ENCODE assay signal across 21 cellular contexts in the genomic region with DNA sequence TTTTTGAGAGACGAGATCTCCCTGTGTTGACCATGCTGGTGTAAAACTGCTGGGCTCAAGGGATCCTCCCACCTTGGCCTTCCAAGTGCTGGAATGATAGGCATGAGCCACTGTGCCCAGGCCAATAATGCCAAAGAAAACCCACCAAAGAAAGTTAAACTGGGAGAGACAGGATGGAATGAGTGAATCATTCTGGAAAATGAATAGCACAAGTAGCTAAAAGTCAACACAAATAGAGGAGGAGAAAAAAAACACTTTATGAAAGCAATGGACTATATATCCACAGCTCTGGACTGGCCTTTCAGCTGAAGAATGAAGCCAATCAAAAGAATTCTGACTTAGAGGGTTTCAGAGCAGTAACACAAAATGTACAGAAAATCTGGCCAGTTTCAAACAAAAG. TPM values are rescaled to one million over a fixed set of nuclear protein-coding genes. Genes with fewer than 3 reads are reported as not detected.
DNase-seq lines count a peak whose midpoint lies in the region; ATAC-seq and TF ChIP-seq lines count a peak whose summit lies in the region.
"Had no signal": no experiment of that assay in that cellular context is flagged by ENCODE, and none has a peak within 500 bp of the region (broad histone marks: within the 10 kb centered on the region; RNA-seq: fewer than 3 reads in every experiment).

No MANE protein-coding gene starts in this region.

- H3K27me3 Mint-ChIP-seq in WTC11 (ENCODE audit: low read depth) (no peaks in the 10 kb centered on the region), osteocyte (ENCODE audit: unreplicated experiment) (no peaks in the 10 kb centered on the region)
- H3K27me3 Mint-ChIP-seq: activated naive CD4-positive, alpha-beta T cell treated with anti-CD3 and anti-CD28 coated beads, Interleukin-2, amount 10 ng/mL, durations not matched to agents 7 days and 5 days had no signal

- ATAC-seq in WTC11 = no peak
- no peak for ATAC-seq in HG03460 (IDR thresholded peaks at IDR 0.05; ENCODE audit: unreplicated experiment)
- ATAC-seq: left lung, mucosa of descending colon had no signal

- H3K27ac Mint-ChIP-seq in WTC11 (peak overlapping the region; percentile 71; the same call in 1 of the 2 replicates), osteocyte (ENCODE audit: unreplicated experiment) (peak overlapping the region; percentile 68)
- H3K27ac Mint-ChIP-seq: activated naive CD4-positive, alpha-beta T cell treated with anti-CD3 and anti-CD28 coated beads, Interleukin-2, amount 10 ng/mL, durations not matched to agents 7 days and 5 days had no signal

- CTCF ChIA-PET in WTC11 (lab: Charles Lee) = no interaction called here

- POLR2A ChIA-PET in WTC11 (lab: Charles Lee) = no interaction called here

- H3K36me3 Mint-ChIP-seq in WTC11 (peaks cover 53% of the 10 kb centered on the region), osteocyte (ENCODE audit: unreplicated experiment) (peaks cover 51% of the 10 kb centered on the region)

- H3K4me3 Mint-ChIP-seq in WTC11 (no peak overlapping the region), osteocyte (ENCODE audit: unreplicated experiment) (no peak overlapping the region)
- H3K4me3 Mint-ChIP-seq: activated naive CD4-positive, alpha-beta T cell treated with anti-CD3 and anti-CD28 coated beads, Interleukin-2, amount 10 ng/mL, durations not matched to agents 7 days and 5 days had no signal

- peak; percentile 36 for DNase-seq in EL
- DNase-seq in WTC11 (ENCODE audit: low spot score) = no peak
- DNase-seq in fibroblast of peridontal ligament (ENCODE audit: extremely low read depth) = peak; percentile 45
- DNase-seq in osteocyte (ENCODE audit: extremely low spot score, unreplicated experiment) = no peak
- no peak for DNase-seq in HPDE6-E6E7 (ENCODE audit: extremely low spot score)
- no peak for DNase-seq in NCI-H1436 treated with DMSO at 0.1 percent for 48 hours (lab: John Stamatoyannopoulos, UW)
- DNase-seq in NCI-H2196 (lab: John Stamatoyannopoulos, UW; ENCODE audit: unreplicated experiment) = no peak
- DNase-seq: activated CD4-positive, alpha-beta T cell treated with anti-CD3 and anti-CD28 coated beads for 4 hours; activated naive CD4-positive, alpha-beta T cell treated with anti-CD3 and anti-CD28 coated beads, Interleukin-2, amount 10 ng/mL, durations not matched to agents 7 days and 5 days; AML-193; dermis blood vessel endothelial cell; Kasumi-1; left lung; mucosa of descending colon; NCI-H1092 treated with DMSO at 0.1 percent for 48 hours; NCI-H2081 treated with DMSO at 0.1 percent for 48 hours; NCI-H510A treated with DMSO at 0.1 percent for 48 hours; sigmoid colon; stimulated activated naive CD4-positive, alpha-beta T cell; trophoblast cell had no signal

- H3K4me1 Mint-ChIP-seq in WTC11 = 0 out of 2 replicates have a peak, but pooled peaks cover 5% of the 10 kb centered on the region
- H3K4me1 Mint-ChIP-seq in osteocyte (ENCODE audit: unreplicated experiment) = peaks cover 13% of the 10 kb centered on the region

- no peaks in the 10 kb centered on the region for H3K9me3 Mint-ChIP-seq in WTC11
- no peaks in the 10 kb centered on the region for H3K9me3 Mint-ChIP-seq in osteocyte (ENCODE audit: unreplicated experiment)
- H3K9me3 Mint-ChIP-seq: activated naive CD4-positive, alpha-beta T cell treated with anti-CD3 and anti-CD28 coated beads, Interleukin-2, amount 10 ng/mL, durations not matched to agents 7 days and 5 days had no signal

- TF ChIP-seq CTCF in WTC11 (IDR thresholded peaks at IDR 0.05) (no peak), osteocyte (IDR thresholded peaks at IDR 0.05) (no peak)

TF ChIP-seq in WTC11, 78 proteins besides CTCF, POLR2A, EP300 and RAD21 (continues in another document):
- TF ChIP-seq FOXK1 (CRISPR knock-in tag; IDR thresholded peaks at IDR 0.05) (no peak), ZNF425 (CRISPR knock-in tag; conservative IDR thresholded peaks at IDR 0.05) (no peak), E2F5 (CRISPR knock-in tag; IDR thresholded peaks at IDR 0.05) (no peak)
- TF ChIP-seq, protein P1, sequence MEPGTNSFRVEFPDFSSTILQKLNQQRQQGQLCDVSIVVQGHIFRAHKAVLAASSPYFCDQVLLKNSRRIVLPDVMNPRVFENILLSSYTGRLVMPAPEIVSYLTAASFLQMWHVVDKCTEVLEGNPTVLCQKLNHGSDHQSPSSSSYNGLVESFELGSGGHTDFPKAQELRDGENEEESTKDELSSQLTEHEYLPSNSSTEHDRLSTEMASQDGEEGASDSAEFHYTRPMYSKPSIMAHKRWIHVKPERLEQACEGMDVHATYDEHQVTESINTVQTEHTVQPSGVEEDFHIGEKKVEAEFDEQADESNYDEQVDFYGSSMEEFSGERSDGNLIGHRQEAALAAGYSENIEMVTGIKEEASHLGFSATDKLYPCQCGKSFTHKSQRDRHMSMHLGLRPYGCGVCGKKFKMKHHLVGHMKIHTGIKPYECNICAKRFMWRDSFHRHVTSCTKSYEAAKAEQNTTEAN (CRISPR knock-in tag; IDR thresholded peaks at IDR 0.05) = no peak
- TF ChIP-seq, protein P2, sequence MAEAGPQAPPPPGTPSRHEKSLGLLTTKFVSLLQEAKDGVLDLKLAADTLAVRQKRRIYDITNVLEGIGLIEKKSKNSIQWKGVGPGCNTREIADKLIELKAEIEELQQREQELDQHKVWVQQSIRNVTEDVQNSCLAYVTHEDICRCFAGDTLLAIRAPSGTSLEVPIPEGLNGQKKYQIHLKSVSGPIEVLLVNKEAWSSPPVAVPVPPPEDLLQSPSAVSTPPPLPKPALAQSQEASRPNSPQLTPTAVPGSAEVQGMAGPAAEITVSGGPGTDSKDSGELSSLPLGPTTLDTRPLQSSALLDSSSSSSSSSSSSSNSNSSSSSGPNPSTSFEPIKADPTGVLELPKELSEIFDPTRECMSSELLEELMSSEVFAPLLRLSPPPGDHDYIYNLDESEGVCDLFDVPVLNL (CRISPR knock-in tag; IDR thresholded peaks at IDR 0.05; ENCODE audit: borderline replicate concordance, low read depth) = no peak
- TF ChIP-seq, protein P3, sequence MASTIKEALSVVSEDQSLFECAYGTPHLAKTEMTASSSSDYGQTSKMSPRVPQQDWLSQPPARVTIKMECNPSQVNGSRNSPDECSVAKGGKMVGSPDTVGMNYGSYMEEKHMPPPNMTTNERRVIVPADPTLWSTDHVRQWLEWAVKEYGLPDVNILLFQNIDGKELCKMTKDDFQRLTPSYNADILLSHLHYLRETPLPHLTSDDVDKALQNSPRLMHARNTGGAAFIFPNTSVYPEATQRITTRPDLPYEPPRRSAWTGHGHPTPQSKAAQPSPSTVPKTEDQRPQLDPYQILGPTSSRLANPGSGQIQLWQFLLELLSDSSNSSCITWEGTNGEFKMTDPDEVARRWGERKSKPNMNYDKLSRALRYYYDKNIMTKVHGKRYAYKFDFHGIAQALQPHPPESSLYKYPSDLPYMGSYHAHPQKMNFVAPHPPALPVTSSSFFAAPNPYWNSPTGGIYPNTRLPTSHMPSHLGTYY (CRISPR knock-in tag; IDR thresholded peaks at IDR 0.05) = no peak

RNA-seq across cellular contexts. Expression of gene IAH1, which starts 23.9 kb away (rescaled TPM):
- total RNA-seq in WTC11 (2021) = 14.4 to 18.0 TPM (median 16.5 TPM) in 3 replicates
- 68.7 and 71.6 TPM in 2 replicates for total RNA-seq in osteocyte

RNA-seq across cellular contexts. Expression of gene ADAM17, which starts 57.4 kb away (rescaled TPM):
- 23.5 to 25.9 TPM (median 25.5 TPM) in 3 replicates for total RNA-seq in WTC11 (2021)
- 36.4 and 42.2 TPM in 2 replicates for total RNA-seq in osteocyte

Comparison
In these comparisons a context has a peak if more than half of its experiments do, and no peak if none do; other contexts are left out.
1. DNase-seq: peak in EL (single experiment) and fibroblast of peridontal ligament (single experiment); none in WTC11 (single experiment), osteocyte (single experiment), HPDE6-E6E7 (single experiment), NCI-H1436 treated with DMSO at 0.1 percent for 48 hours (single experiment) and NCI-H2196 (single experiment).